Comparison of ENCODE assay signal across 23 cellular contexts in the genomic region with DNA sequence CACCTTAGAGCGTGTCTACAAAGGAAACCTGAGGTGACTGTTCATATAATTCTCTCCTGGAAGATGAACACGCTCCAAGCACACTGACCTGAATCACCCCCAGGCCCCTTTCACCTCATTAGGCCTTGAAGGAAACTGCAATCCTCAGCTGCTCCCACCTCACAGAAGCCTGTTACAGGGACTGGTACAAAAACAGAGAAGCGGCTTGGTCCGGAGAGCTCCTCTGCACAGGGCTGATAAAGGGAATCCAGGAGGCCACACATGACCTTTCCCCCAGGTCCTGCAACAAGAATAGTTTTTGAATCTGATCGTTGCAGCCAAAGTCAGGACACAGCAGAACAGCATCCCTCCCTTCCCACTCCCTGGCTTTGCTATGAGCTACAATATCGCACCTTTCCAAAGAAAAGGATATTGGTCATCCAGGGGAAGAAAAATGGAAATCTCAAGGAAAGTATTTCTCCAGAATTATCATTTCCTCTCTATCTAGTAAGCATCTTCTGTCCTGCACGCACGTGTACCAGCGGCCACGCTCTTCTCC.
"Had no signal": no experiment of that assay in that cellular context is flagged by ENCODE, and none has a peak within 500 bp of the region (broad histone marks: within the 10 kb centered on the region; RNA-seq: fewer than 3 reads in every experiment).

No MANE protein-coding gene starts in this region.

- H3K36me3 ChIP-seq: SJSA1 had no signal

- H3K4me1 ChIP-seq: SJSA1 had no signal

- H3K4me3 ChIP-seq: SJSA1, SK-N-MC had no signal

- H3K36me3 Mint-ChIP-seq: IgD-negative memory B cell had no signal

- DNase-seq: KBM-7, MV-4-11, NCI-H1048, NCI-H1105, NCI-H1417, NCI-H1436 treated with DMSO at 0.1 percent for 48 hours, NCI-H1694 treated with DMSO at 0.1 percent for 48 hours, NCI-H2029, NCI-H2081 treated with DMSO at 0.1 percent for 48 hours, NCI-H2171, NCI-H226, NCI-H446, NCI-H510A, NCI-H524 treated with DMSO at 0.1 percent for 48 hours, NCI-H69, NCI-H774, Right ventricle myocardium superior, RPMI8226, SIG-M5 had no signal

- H3K27ac ChIP-seq: HL-60, SJSA1, SK-N-MC had no signal

- H3K27me3 ChIP-seq: SJSA1 had no signal

- H3K9me3 ChIP-seq: SJSA1 had no signal
